Comparison of ENCODE assay signal across 10 cellular contexts in genomic region chr2:237628482-237629187, GRCh38. TPM values are rescaled to one million over a fixed set of nuclear protein-coding genes. Genes with fewer than 3 reads are reported as not detected.
DNase-seq lines count a peak whose midpoint lies in the region; ATAC-seq and TF ChIP-seq lines count a peak whose summit lies in the region.
"Had no signal": no experiment of that assay in that cellular context is flagged by ENCODE, and none has a peak within 500 bp of the region (broad histone marks: within the 10 kb centered on the region; RNA-seq: fewer than 3 reads in every experiment).

No MANE protein-coding gene starts in this region.

- TF ChIP-seq EP300 in esophagus muscularis mucosa (IDR thresholded peaks at IDR 0.05), result no peak

- H3K79me2 ChIP-seq in PC-9 (ENCODE audit: low read depth), result no peaks in the 10 kb centered on the region

- CTCF ChIA-PET in PC-9 (lab: Charles Lee), result interaction anchor here (1.0 kb wide), 1 partner anchor 44 kb away, joined by 3 read pairs; no protein-coding TSS in a partner anchor

- H3K9me2 ChIP-seq in PC-9 (ENCODE audit: insufficient read depth), result no peaks in the 10 kb centered on the region

- H3K4me2 ChIP-seq in PC-9, result peak overlapping the region; percentile 67

- peak overlapping the region; percentile 59; the same call in 1 of the 2 replicates for H3K27ac ChIP-seq in C4-2B
- H3K27ac ChIP-seq in PC-9, result no peak overlapping the region
- peak overlapping the region; percentile 89 to 92 (median 90) for H3K27ac ChIP-seq in esophagus muscularis mucosa (replicated peaks in 1 of 4)

- H3K36me3 ChIP-seq in PC-9 (ENCODE audit: low read depth), result no peaks in the 10 kb centered on the region
- peaks cover 0 to 9% (median 2%) of the 10 kb centered on the region in 4 donors for H3K36me3 ChIP-seq in esophagus muscularis mucosa

- TF ChIP-seq CTCF in C4-2B (conservative IDR thresholded peaks at IDR 0.05), result no peak
- no peak for TF ChIP-seq CTCF in PC-9 (conservative IDR thresholded peaks at IDR 0.05)
- TF ChIP-seq CTCF in esophagus muscularis mucosa (IDR thresholded peaks at IDR 0.05), result no peak
- TF ChIP-seq CTCF in osteocyte (IDR thresholded peaks at IDR 0.05), result no peak

- peaks cover 13% of the 10 kb centered on the region for H3K36me3 Mint-ChIP-seq in osteocyte (ENCODE audit: unreplicated experiment)

- H3K4me1 ChIP-seq in PC-9 (replicated peaks; ENCODE audit: insufficient read depth) (no peaks in the 10 kb centered on the region), esophagus muscularis mucosa (peaks cover 50 to 78% (median 74%) of the 10 kb centered on the region in 4 donors)

- intact Hi-C loops in PC-9 (cut with micrococcal nuclease; ENCODE audit: unreplicated experiment), result no loop called here
- intact Hi-C loops in esophagus muscularis mucosa (cut with DNase I), result no loop called here

- no peak overlapping the region for H2AFZ ChIP-seq in PC-9

- peaks cover 38% of the 10 kb centered on the region for H3K4me1 Mint-ChIP-seq in osteocyte (ENCODE audit: unreplicated experiment)

- H3K9me3 ChIP-seq in PC-9 (ENCODE audit: insufficient read depth, low read depth) (no peaks in the 10 kb centered on the region), esophagus muscularis mucosa (no peaks in the 10 kb centered on the region)

- WGBS in esophagus muscularis mucosa, result 54% methylated on average over 10 of the region's 10 CpGs

- H3K4me3 ChIP-seq in PC-9 (peak overlapping the region; percentile 47; the same call in 1 of the 2 replicates), esophagus muscularis mucosa (peak overlapping the region; percentile 83 to 95 (median 86))

- peak overlapping the region; percentile 86 for H3K4me3 Mint-ChIP-seq in osteocyte (ENCODE audit: unreplicated experiment)

- H4K20me1 ChIP-seq in PC-9 (ENCODE audit: insufficient read depth), result no peaks in the 10 kb centered on the region

- POLR2A ChIA-PET in PC-9 (lab: Charles Lee; ENCODE audit: unreplicated experiment), result interaction anchor here (0.6 kb wide), 2 partner anchors 56 to 125 kb away, joined by 4 to 9 read pairs; no protein-coding TSS in a partner anchor

- H3K27me3 Mint-ChIP-seq in osteocyte (ENCODE audit: unreplicated experiment), result no peaks in the 10 kb centered on the region

- TSS peak; percentile 56 for BruUV-seq in PC-9 (replicated peaks; lab: Mats Ljungman, UMichigan)

- no peak overlapping the region for H3K27ac Mint-ChIP-seq in osteocyte (ENCODE audit: unreplicated experiment)

- H3F3A ChIP-seq in PC-9 (ENCODE audit: insufficient read depth, low read depth), result peaks cover 10% of the 10 kb centered on the region; the same call in 1 of the 2 replicates

- H3K9me3 Mint-ChIP-seq in osteocyte (ENCODE audit: unreplicated experiment), result no peaks in the 10 kb centered on the region

- DNase-seq in PC-9, result no peak
- no peak for DNase-seq in esophagus muscularis mucosa (ENCODE audit: extremely low spot score)
- no peak for DNase-seq in osteocyte (ENCODE audit: extremely low spot score, unreplicated experiment)
- DNase-seq in HuH-7 (ENCODE audit: low spot score), result no peak
- no peak for DNase-seq in stimulated activated CD4-positive, alpha-beta T cell treated with anti-CD3 and anti-CD28 coated beads, Interleukin-2, amount 100 ng/mL, for 48 hours
- no peak for DNase-seq in NCI-H1930 (lab: John Stamatoyannopoulos, UW)
- DNase-seq: NCI-H1436 had no signal

- H3K27me3 ChIP-seq in PC-9 (ENCODE audit: insufficient read depth, low read depth) (peaks cover 31% of the 10 kb centered on the region), esophagus muscularis mucosa (no peaks in the 10 kb centered on the region)

- TF ChIP-seq POLR2A in esophagus muscularis mucosa (IDR thresholded peaks at IDR 0.05; ENCODE audit: low read depth), result no peak

- no peak for ATAC-seq in GM18511 (IDR thresholded peaks at IDR 0.05; ENCODE audit: unreplicated experiment)

RNA-seq across cellular contexts. Expression of gene LRRFIP1, which starts 1.2 kb away (rescaled TPM):
- total RNA-seq in PC-9 (2021) (221 and 238 TPM in 2 replicates), esophagus muscularis mucosa (100 to 1,000 TPM; 142 to 213 (median 191) TPM), osteocyte (78.9 and 79.9 TPM in 2 replicates)

RNA-seq across cellular contexts. Expression of gene RAB17, which starts 38.1 kb away (rescaled TPM):
- 86.3 and 88.1 TPM in 2 replicates for total RNA-seq in PC-9 (2021)
- total RNA-seq in esophagus muscularis mucosa, result 1 to 10 TPM in 2 of 4 donors, under 1 TPM in 2; 0.83 to 3.7 (median 1.4) TPM
- total RNA-seq in osteocyte, result 3.9 and 5.2 TPM in 2 replicates
- total RNA-seq: activated CD8-positive, alpha-beta memory T cell treated with anti-CD3 and anti-CD28 coated beads for 36 hours had no signal

Comparison
In these comparisons a context has a peak if more than half of its experiments do, and no peak if none do; other contexts are left out.
1. RNA of gene RAB17, which starts 38.1 kb away (total RNA-seq): 86.3 to 88.1 TPM in PC-9; 3.9 to 5.2 TPM in osteocyte and 0.83 to 3.7 TPM in esophagus muscularis mucosa; every median in the first group is over 10 times any median in the second.